Comparison of ENCODE assay signal across 28 cellular contexts in the genomic region with DNA sequence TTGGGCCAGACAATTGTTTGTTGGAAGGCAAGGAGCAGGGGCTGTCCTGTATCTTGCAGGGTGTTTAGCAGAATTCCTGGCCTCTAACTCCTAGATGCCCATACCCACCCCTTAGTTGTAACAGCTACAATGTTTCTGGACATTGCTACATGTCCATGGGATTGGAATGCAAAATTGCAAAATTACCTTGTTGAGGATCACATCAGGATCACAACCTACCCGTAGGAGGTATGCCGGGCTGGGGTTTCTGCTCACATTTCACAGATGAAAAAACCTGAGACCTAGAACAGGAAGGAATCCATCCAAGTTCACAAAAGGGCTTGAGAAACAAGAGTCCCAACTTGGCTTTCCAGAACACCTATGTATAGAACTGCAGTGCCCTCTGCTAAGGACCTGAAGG.
"Had no signal": no experiment of that assay in that cellular context is flagged by ENCODE, and none has a peak within 500 bp of the region (broad histone marks: within the 10 kb centered on the region; RNA-seq: fewer than 3 reads in every experiment).

No MANE protein-coding gene starts in this region.

- H3K36me3 ChIP-seq: colonic mucosa, esophagus muscularis mucosa, esophagus squamous epithelium, gastrocnemius medialis, gastroesophageal sphincter, heart left ventricle, heart right ventricle had no signal

- FAIRE-seq: colon, endometrium, endothelial cell of umbilical vein, frontal cortex had no signal

- H3K4me3 ChIP-seq: colonic mucosa, coronary artery, dorsolateral prefrontal cortex, esophagus muscularis mucosa, esophagus squamous epithelium, gastrocnemius medialis, gastroesophageal sphincter, heart left ventricle, heart right ventricle had no signal

- ATAC-seq: effector memory CD8-positive, alpha-beta T cell; esophagus mucosa; foreskin keratinocyte; gastrocnemius medialis; gastroesophageal sphincter; heart left ventricle; heart right ventricle had no signal

- H3K27me3 ChIP-seq: colonic mucosa, esophagus muscularis mucosa, esophagus squamous epithelium, gastrocnemius medialis, gastroesophageal sphincter had no signal

- H3K27ac ChIP-seq: colonic mucosa, coronary artery, dorsolateral prefrontal cortex, epithelial cell of prostate, esophagus muscularis mucosa, esophagus squamous epithelium, foreskin keratinocyte, gastrocnemius medialis, gastroesophageal sphincter, heart left ventricle, heart right ventricle had no signal

- DNase-seq: colonic mucosa; cortex of kidney; dermis blood vessel endothelial cell; dorsolateral prefrontal cortex; effector CD4-positive, alpha-beta T cell; effector CD8-positive, alpha-beta T cell; effector memory CD4-positive, alpha-beta T cell; effector memory CD8-positive, alpha-beta T cell; endodermal cell; erythroblast; esophagus squamous epithelium; foreskin fibroblast; foreskin keratinocyte; foreskin melanocyte; gastrocnemius medialis; glutamatergic neuron; head of caudate nucleus; heart left ventricle; heart right ventricle had no signal

- H3K4me1 ChIP-seq: colonic mucosa, esophagus muscularis mucosa, esophagus squamous epithelium, foreskin keratinocyte, gastrocnemius medialis, gastroesophageal sphincter, heart left ventricle, heart right ventricle had no signal

- H3K9me3 ChIP-seq: colonic mucosa, esophagus muscularis mucosa, esophagus squamous epithelium, gastrocnemius medialis, gastroesophageal sphincter, heart left ventricle, heart right ventricle had no signal
